8 cellular contexts compared by ENCODE assay signal in genomic region chrX:71541546-71542022, GRCh38. TPM values are rescaled to one million over a fixed set of nuclear protein-coding genes. Genes with fewer than 3 reads are reported as not detected.
DNase-seq lines count a peak whose midpoint lies in the region; ATAC-seq and TF ChIP-seq lines count a peak whose summit lies in the region.

No MANE protein-coding gene starts in this region.

- H3K4me3 ChIP-seq in ACC112 (ENCODE audit: low read depth, low read length) (peak overlapping the region; percentile 23; the same call in 1 of the 2 replicates), HL-60 (replicated peaks; ENCODE audit: insufficient read depth, low read length) (no peak overlapping the region), skeletal muscle tissue (ENCODE audit: low read length in 3 of 3) (no peak overlapping the region)

- peaks cover 18% of the 10 kb centered on the region for H3K36me3 Mint-ChIP-seq in brain

- peak overlapping the region in 4 of 5 experiments; percentile 20 to 61 (median 30) for H3K4me3 Mint-ChIP-seq in brain

- in situ Hi-C loops in GM13976 (cut with MboI; ENCODE audit: low sequenced_read_pairs, unreplicated experiment) = no loop called here

- H2AFZ ChIP-seq in ACC112 (ENCODE audit: low read length, unreplicated experiment) = no peak overlapping the region

- TF ChIP-seq CTCF in HL-60 (IDR thresholded peaks at IDR 0.05; ENCODE audit: insufficient read depth, low read length) (no peak), brain (conservative IDR thresholded peaks at IDR 0.05) (no peak), GM13976 (IDR thresholded peaks at IDR 0.05; ENCODE audit: borderline replicate concordance, control extremely low read depth, extremely low read depth, insufficient read depth, missing control alignments) (no peak)

- peaks cover 70% of the 10 kb centered on the region for H3K4me1 Mint-ChIP-seq in brain

- H3K4me1 ChIP-seq in ACC112 (ENCODE audit: control insufficient read depth, insufficient read depth, low read length, unreplicated experiment) (peaks cover 51% of the 10 kb centered on the region), skeletal muscle tissue (ENCODE audit: control insufficient read depth in 3 of 3, insufficient read depth in 3 of 3, low read length in 3 of 3) (peaks cover 28 to 31% (median 29%) of the 10 kb centered on the region in 3 donors)

- no peak for DNase-seq in HL-60 (ENCODE audit: low read depth in 1 of 2, low spot score in 1 of 2)
- no peak for DNase-seq in activated gamma-delta T cell treated with Interleukin-2 at 50 U/mL for 16 hours
- no peak for DNase-seq in GM13976 (ENCODE audit: low spot score)

- ATAC-seq in GM19025 (IDR thresholded peaks at IDR 0.05; ENCODE audit: low read depth, unreplicated experiment) (peak; percentile 7), HG02970 (IDR thresholded peaks at IDR 0.05; ENCODE audit: low FRiP score, unreplicated experiment) (no peak)

- H3K9me3 Mint-ChIP-seq in brain = peaks cover 0 to under 1% (median 0%) of the 10 kb centered on the region in 5 experiments

- peak overlapping the region; percentile 86 for H3K27ac ChIP-seq in ACC112 (ENCODE audit: low read depth, low read length)
- peak overlapping the region; percentile 47 for H3K27ac ChIP-seq in HL-60 (replicated peaks)
- H3K27ac ChIP-seq in skeletal muscle tissue (ENCODE audit: low read depth, low read length) = peak overlapping the region; percentile 21

- H3K9me3 ChIP-seq in skeletal muscle tissue (ENCODE audit: control insufficient read depth in 3 of 3, low read length in 3 of 3) = no peaks in the 10 kb centered on the region

- peaks cover 79% of the 10 kb centered on the region for H3K79me2 ChIP-seq in ACC112 (ENCODE audit: control insufficient read depth, insufficient read depth, low read length, unreplicated experiment)

- H3K27me3 ChIP-seq in ACC112 (ENCODE audit: insufficient read depth, low read length) (no peaks in the 10 kb centered on the region), HL-60 (ENCODE audit: insufficient read depth, poor library complexity, severe bottlenecking) (no peaks in the 10 kb centered on the region), skeletal muscle tissue (ENCODE audit: control insufficient read depth in 3 of 3, insufficient read depth in 3 of 3, low read length in 3 of 3) (no peaks in the 10 kb centered on the region)

- no peaks in the 10 kb centered on the region for H3K27me3 Mint-ChIP-seq in brain

- no peak overlapping the region for H3K9ac ChIP-seq in skeletal muscle tissue (ENCODE audit: low read depth in 1 of 3, low read length in 3 of 3)

- peaks cover 5% of the 10 kb centered on the region; the same call in 1 of the 2 replicates for H3K36me3 ChIP-seq in ACC112 (ENCODE audit: insufficient read depth, low read length)
- peaks cover 4 to 6% (median 6%) of the 10 kb centered on the region in 3 donors for H3K36me3 ChIP-seq in skeletal muscle tissue (ENCODE audit: control insufficient read depth in 3 of 3, insufficient read depth in 3 of 3, low read length in 3 of 3)

- peak overlapping the region in 3 of 5 experiments; percentile 2 to 66 (median 8) for H3K27ac Mint-ChIP-seq in brain

RNA-seq across cellular contexts. Expression of gene OGT, which starts 8.7 kb away (rescaled TPM):
- polyA plus RNA-seq in brain (ENCODE audit: insufficient read depth, low read depth, low replicate concordance) = 24.4 TPM
- 123 TPM for total RNA-seq in skeletal muscle tissue

RNA-seq across cellular contexts. Expression of gene GCNA, which starts 36.7 kb away (rescaled TPM):
- 0.15 TPM for polyA plus RNA-seq in brain (ENCODE audit: insufficient read depth, low read depth, low replicate concordance)
- total RNA-seq in skeletal muscle tissue = 2.6 TPM

Comparison
In these comparisons a context has a peak if more than half of its experiments do, and no peak if none do; other contexts are left out.
1. H3K27ac ChIP-seq: peak in every context shown above with its lines; median percentile 86 in ACC112; 47 in HL-60; 21 in skeletal muscle tissue.